1 cellular context compared by ENCODE assay signal in the genomic region with DNA sequence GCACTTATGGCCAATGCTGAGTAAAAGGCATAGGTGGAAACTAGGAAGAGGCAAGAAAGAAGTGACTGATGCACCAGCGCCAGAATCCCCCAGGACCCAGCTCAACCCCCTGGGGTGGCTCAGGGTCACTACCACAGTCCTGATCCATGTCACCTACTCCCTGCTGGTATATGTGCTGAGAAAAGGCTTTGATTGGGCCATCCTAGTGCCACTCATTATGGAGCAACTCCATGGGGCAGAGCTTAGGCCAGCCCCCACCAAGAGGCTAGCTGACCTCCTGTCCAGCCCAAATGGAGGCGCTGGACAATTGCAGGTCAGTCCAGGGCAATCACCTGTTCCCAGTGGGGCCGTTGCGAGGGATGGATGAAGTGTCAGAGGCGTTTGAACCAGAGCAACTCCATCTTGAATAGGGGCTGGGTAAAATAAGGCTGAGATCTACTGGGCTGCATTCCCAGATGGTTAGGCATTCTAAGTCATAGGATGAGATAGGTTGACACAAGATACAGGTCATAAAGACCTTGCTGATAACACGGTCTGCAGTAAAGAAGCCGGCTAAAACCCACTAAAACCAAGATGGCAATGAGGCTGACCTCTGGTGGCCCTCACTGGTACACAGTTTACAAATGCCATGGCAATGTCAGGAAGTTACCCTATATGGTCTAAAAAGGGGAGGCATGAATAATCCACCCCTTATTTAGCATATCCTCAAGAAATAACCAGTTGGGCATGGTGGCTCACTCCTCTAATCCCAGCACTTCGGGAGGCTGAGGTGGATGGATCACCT.
TF ChIP-seq lines count a peak whose summit lies in the region.

No MANE protein-coding gene starts in this region.

TF ChIP-seq in HepG2, 621 proteins besides CTCF, POLR2A, EP300 and RAD21 (continued from another document):
- TF ChIP-seq FOSL2 (CRISPR knock-in tag; IDR thresholded peaks at IDR 0.05): no peak
- TF ChIP-seq, protein P1, sequence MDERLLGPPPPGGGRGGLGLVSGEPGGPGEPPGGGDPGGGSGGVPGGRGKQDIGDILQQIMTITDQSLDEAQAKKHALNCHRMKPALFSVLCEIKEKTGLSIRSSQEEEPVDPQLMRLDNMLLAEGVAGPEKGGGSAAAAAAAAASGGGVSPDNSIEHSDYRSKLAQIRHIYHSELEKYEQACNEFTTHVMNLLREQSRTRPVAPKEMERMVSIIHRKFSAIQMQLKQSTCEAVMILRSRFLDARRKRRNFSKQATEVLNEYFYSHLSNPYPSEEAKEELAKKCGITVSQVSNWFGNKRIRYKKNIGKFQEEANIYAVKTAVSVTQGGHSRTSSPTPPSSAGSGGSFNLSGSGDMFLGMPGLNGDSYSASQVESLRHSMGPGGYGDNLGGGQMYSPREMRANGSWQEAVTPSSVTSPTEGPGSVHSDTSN (CRISPR knock-in tag; IDR thresholded peaks at IDR 0.05): peak; percentile 58
- TF ChIP-seq TCF7L2 (IDR thresholded peaks at IDR 0.05; ENCODE audit: low read depth, low read length): no peak
- no peak for TF ChIP-seq NFYC (CRISPR knock-in tag; IDR thresholded peaks at IDR 0.05)
- 0 out of 2 replicates have a peak, but pooled peaks have one; percentile 22 for TF ChIP-seq NFYB (CRISPR knock-in tag; IDR thresholded peaks at IDR 0.05)
- no peak for TF ChIP-seq NFKBIZ (CRISPR knock-in tag; IDR thresholded peaks at IDR 0.05)
- no peak for TF ChIP-seq GTF2F1 (IDR thresholded peaks at IDR 0.05; ENCODE audit: low read length)
- TF ChIP-seq SRF (IDR thresholded peaks at IDR 0.05; ENCODE audit: low read depth, low read length): peak; percentile 75
- TF ChIP-seq ZNF672 (CRISPR knock-in tag; IDR thresholded peaks at IDR 0.05): no peak
- TF ChIP-seq, protein P2, sequence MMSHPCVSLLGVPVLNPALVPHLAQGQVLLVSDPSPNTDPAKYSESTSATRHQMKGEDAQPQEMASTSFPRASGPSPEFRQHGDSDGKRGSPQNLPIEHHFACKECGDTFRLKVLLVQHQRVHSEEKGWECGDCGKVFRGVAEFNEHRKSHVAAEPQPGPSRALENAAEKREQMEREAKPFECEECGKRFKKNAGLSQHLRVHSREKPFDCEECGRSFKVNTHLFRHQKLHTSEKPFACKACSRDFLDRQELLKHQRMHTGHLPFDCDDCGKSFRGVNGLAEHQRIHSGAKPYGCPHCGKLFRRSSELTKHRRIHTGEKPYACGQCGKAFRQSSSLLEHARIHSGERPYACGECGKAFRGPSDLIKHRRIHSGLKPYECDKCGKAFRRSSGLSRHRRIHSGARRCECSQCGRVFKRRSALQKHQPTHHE (CRISPR knock-in tag; IDR thresholded peaks at IDR 0.05; ENCODE audit: borderline replicate concordance): no peak
- TF ChIP-seq SRSF4 (IDR thresholded peaks at IDR 0.05; ENCODE audit: low read depth, low read length, poor library complexity, severe bottlenecking): no peak
- no peak for TF ChIP-seq ZNF572 (CRISPR knock-in tag; IDR thresholded peaks at IDR 0.05)
- no peak for TF ChIP-seq ZNF713 (CRISPR knock-in tag; IDR thresholded peaks at IDR 0.05)
